Comparison of ENCODE assay signal across 30 cellular contexts in the genomic region with DNA sequence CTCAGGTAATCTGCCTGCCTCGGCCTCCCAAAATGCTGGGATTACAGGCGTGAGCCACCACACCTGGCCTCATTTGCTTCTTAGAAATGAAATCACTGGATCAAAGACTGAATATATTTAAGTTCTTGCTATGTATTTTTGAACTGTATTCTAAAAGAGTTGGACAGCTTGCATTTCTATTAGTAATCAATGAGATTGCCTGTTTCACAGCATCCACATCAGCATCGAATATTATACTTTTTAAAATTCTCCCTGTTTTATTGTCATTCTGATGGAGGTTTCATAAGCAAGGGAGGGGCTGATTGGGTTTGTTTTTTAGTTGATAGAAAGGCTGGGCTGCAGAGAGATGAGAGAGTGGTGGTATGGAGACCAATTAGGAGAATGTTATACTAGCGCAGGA.
"Had no signal": no experiment of that assay in that cellular context is flagged by ENCODE, and none has a peak within 500 bp of the region (broad histone marks: within the 10 kb centered on the region; RNA-seq: fewer than 3 reads in every experiment).

No MANE protein-coding gene starts in this region.

- H3K36me3 Mint-ChIP-seq: naive thymus-derived CD8-positive, alpha-beta T cell; stimulated activated effector memory CD8-positive, alpha-beta T cell treated with anti-CD3 and anti-CD28 coated beads, Interleukin-12 subunit alpha, Interleukin-12 subunit beta, amount 100 ng/mL, for 72 hours; stimulated activated naive B cell treated with anti-CD40 and anti-IgM and Interleukin-4, amounts not matched to agents 10 μg/mL and 1 μg/mL and 100 μg/mL, for 72 hours had no signal

- H2AFZ ChIP-seq: parathyroid adenoma had no signal

- H3K27ac ChIP-seq: neutrophil, ovary, parathyroid adenoma, psoas muscle, right lobe of liver, sigmoid colon, stomach, thoracic aorta, thyroid gland, tibial nerve, upper lobe of left lung, vagina had no signal

- H3K4me1 ChIP-seq: parathyroid adenoma, psoas muscle, right lobe of liver, sigmoid colon, stomach, thyroid gland, tibial nerve, upper lobe of left lung, vagina had no signal

- H3K27me3 ChIP-seq: ovary, right lobe of liver, sigmoid colon, thyroid gland, upper lobe of left lung, vagina had no signal

- DNase-seq: naive thymus-derived CD8-positive, alpha-beta T cell; nephron progenitor cell; nucleus accumbens; ovary; posterior cingulate gyrus; psoas muscle; right cardiac atrium; right lobe of liver; sigmoid colon; small intestine; stimulated activated CD4-positive, alpha-beta T cell treated with anti-CD3 and anti-CD28 coated beads, Interleukin-15, amount 100 ng/mL, for 24 hours; stimulated activated CD4-positive, alpha-beta T cell treated with anti-CD3 and anti-CD28 coated beads, Interleukin-2, amount 100 ng/mL, for 24 hours; stimulated activated CD4-positive, alpha-beta T cell treated with anti-CD3 and anti-CD28 coated beads, Interleukin-2, amount 100 ng/mL, for 48 hours; stimulated activated CD4-positive, alpha-beta T cell treated with anti-CD3 and anti-CD28 coated beads, Interleukin-4, amount 100 ng/mL, for 24 hours; stimulated activated naive B cell treated with anti-CD40 and anti-IgM and Interleukin-4, amounts not matched to agents 10 μg/mL and 1 μg/mL and 100 μg/mL, for 72 hours; stimulated activated naive CD4-positive, alpha-beta T cell treated with Interleukin-2 at 50 U/mL for 16 hours; stomach; thyroid gland; trophoblast cell; upper lobe of left lung had no signal

- H3K4me3 ChIP-seq: ovary, psoas muscle, right lobe of liver, sigmoid colon, stomach, thoracic aorta, thyroid gland, tibial nerve, upper lobe of left lung, vagina had no signal

- H3K9me3 ChIP-seq: neutrophil, ovary, psoas muscle, right lobe of liver, sigmoid colon, stomach, thoracic aorta, thyroid gland, tibial nerve, upper lobe of left lung, vagina had no signal

- H3K27ac Mint-ChIP-seq: nephron progenitor cell; progenitor cell of endocrine pancreas; stimulated activated effector memory CD8-positive, alpha-beta T cell treated with anti-CD3 and anti-CD28 coated beads, Interleukin-12 subunit alpha, Interleukin-12 subunit beta, amount 100 ng/mL, for 72 hours; stimulated activated naive B cell treated with anti-CD40 and anti-IgM and Interleukin-4, amounts not matched to agents 10 μg/mL and 1 μg/mL and 100 μg/mL, for 72 hours; stimulated activated naive CD8-positive, alpha-beta T cell treated with anti-CD3 and anti-CD28 coated beads, Interleukin-15, Interleukin-2, amounts not matched to agents 100 ng/mL and 50 ng/mL, for 24 hours had no signal

- H3K9ac ChIP-seq: parathyroid adenoma had no signal

- ATAC-seq: naive thymus-derived CD8-positive, alpha-beta T cell; psoas muscle; right cardiac atrium; right lobe of liver; stimulated activated effector memory CD8-positive, alpha-beta T cell treated with anti-CD3 and anti-CD28 coated beads, Interleukin-12 subunit alpha, Interleukin-12 subunit beta, amount 100 ng/mL, for 72 hours; stimulated activated naive B cell treated with anti-CD40 and anti-IgM and Interleukin-4, amounts not matched to agents 10 μg/mL and 1 μg/mL and 100 μg/mL, for 72 hours had no signal

- H3K4me1 Mint-ChIP-seq: stimulated activated naive B cell treated with anti-CD40 and anti-IgM and Interleukin-4, amounts not matched to agents 10 μg/mL and 1 μg/mL and 100 μg/mL, for 72 hours had no signal

- H3K9me3 Mint-ChIP-seq: nephron progenitor cell; neural crest cell; stimulated activated effector memory CD8-positive, alpha-beta T cell treated with anti-CD3 and anti-CD28 coated beads, Interleukin-12 subunit alpha, Interleukin-12 subunit beta, amount 100 ng/mL, for 72 hours; stimulated activated naive CD8-positive, alpha-beta T cell treated with anti-CD3 and anti-CD28 coated beads, Interleukin-15, Interleukin-2, amounts not matched to agents 100 ng/mL and 50 ng/mL, for 24 hours had no signal

- H3K4me3 Mint-ChIP-seq: nephron progenitor cell; neural crest cell; stimulated activated effector memory CD8-positive, alpha-beta T cell treated with anti-CD3 and anti-CD28 coated beads, Interleukin-12 subunit alpha, Interleukin-12 subunit beta, amount 100 ng/mL, for 72 hours; stimulated activated naive B cell treated with anti-CD40 and anti-IgM and Interleukin-4, amounts not matched to agents 10 μg/mL and 1 μg/mL and 100 μg/mL, for 72 hours; stimulated activated naive CD8-positive, alpha-beta T cell treated with anti-CD3 and anti-CD28 coated beads, Interleukin-15, Interleukin-2, amounts not matched to agents 100 ng/mL and 50 ng/mL, for 24 hours had no signal

- FAIRE-seq: small intestine, urothelium cell line had no signal

- H3K79me2 ChIP-seq: parathyroid adenoma had no signal

- H3K36me3 ChIP-seq: neutrophil, ovary, right lobe of liver, sigmoid colon, stomach, thoracic aorta, thyroid gland, tibial nerve, upper lobe of left lung, vagina had no signal
